ENCODE assay signal across 11 cellular contexts in genomic region chr9:114004221-114004716, GRCh38.
A peak's percentile ranks its signal among the peaks of the same experiment; 100 is the strongest.
DNase-seq lines count a peak whose midpoint lies in the region; ATAC-seq and TF ChIP-seq lines count a peak whose summit lies in the region.
"Had no signal": no experiment of that assay in that cellular context is flagged by ENCODE, and none has a peak within 500 bp of the region (broad histone marks: within the 10 kb centered on the region; RNA-seq: fewer than 3 reads in every experiment).

No MANE protein-coding gene starts in this region.

- no peak overlapping the region for H3K4me3 Mint-ChIP-seq in activated naive CD8-positive, alpha-beta T cell treated with anti-CD3 and anti-CD28 coated beads, Interleukin-2, amount 10 ng/mL, durations not matched to agents 7 days and 5 days
- H3K4me3 Mint-ChIP-seq in activated naive CD8-positive, alpha-beta T cell treated with anti-CD3 and anti-CD28 coated beads, Interleukin-2, amount 50 U/mL, for 24 hours: no peak overlapping the region
- H3K4me3 Mint-ChIP-seq in neural progenitor cell: no peak overlapping the region
- H3K4me3 Mint-ChIP-seq: activated T-helper 17 cell treated with anti-CD3 and anti-CD28 coated beads, Interleukin-2, amount 50 U/mL, for 72 hours had no signal

- H3K79me2 ChIP-seq in neural progenitor cell (ENCODE audit: low read depth): no peaks in the 10 kb centered on the region

- no peaks in the 10 kb centered on the region for H4K20me1 ChIP-seq in neural progenitor cell (ENCODE audit: low read depth)

- TF ChIP-seq CTCF in neural progenitor cell (IDR thresholded peaks at IDR 0.05): no peak

- POLR2A ChIA-PET in activated naive CD8-positive, alpha-beta T cell treated with anti-CD3 and anti-CD28 coated beads, Interleukin-2, amount 10 ng/mL, durations not matched to agents 7 days and 5 days (lab: Charles Lee): no interaction called here

- no peak overlapping the region for H2AFZ ChIP-seq in neural progenitor cell (replicated peaks)

- H3F3A ChIP-seq in neural progenitor cell (ENCODE audit: low read depth): no peaks in the 10 kb centered on the region

- no peaks in the 10 kb centered on the region for H3K9me3 Mint-ChIP-seq in activated naive CD8-positive, alpha-beta T cell treated with anti-CD3 and anti-CD28 coated beads, Interleukin-2, amount 10 ng/mL, durations not matched to agents 7 days and 5 days
- H3K9me3 Mint-ChIP-seq in activated naive CD8-positive, alpha-beta T cell treated with anti-CD3 and anti-CD28 coated beads, Interleukin-2, amount 50 U/mL, for 24 hours: no peaks in the 10 kb centered on the region
- no peaks in the 10 kb centered on the region for H3K9me3 Mint-ChIP-seq in neural progenitor cell
- H3K9me3 Mint-ChIP-seq: activated T-helper 17 cell treated with anti-CD3 and anti-CD28 coated beads, Interleukin-2, amount 50 U/mL, for 72 hours had no signal

- no peaks in the 10 kb centered on the region for H3K9me3 ChIP-seq in neural progenitor cell (ENCODE audit: low read depth)

- H3K27me3 ChIP-seq in neural progenitor cell: no peaks in the 10 kb centered on the region

- no peak overlapping the region for H3K4me3 ChIP-seq in neural progenitor cell

- no peaks in the 10 kb centered on the region for H3K36me3 ChIP-seq in neural progenitor cell

- H3K27ac Mint-ChIP-seq in activated naive CD8-positive, alpha-beta T cell treated with anti-CD3 and anti-CD28 coated beads, Interleukin-2, amount 10 ng/mL, durations not matched to agents 7 days and 5 days: no peak overlapping the region
- H3K27ac Mint-ChIP-seq in activated naive CD8-positive, alpha-beta T cell treated with anti-CD3 and anti-CD28 coated beads, Interleukin-2, amount 50 U/mL, for 24 hours: no peak overlapping the region
- no peak overlapping the region for H3K27ac Mint-ChIP-seq in neural progenitor cell
- H3K27ac Mint-ChIP-seq: activated T-helper 17 cell treated with anti-CD3 and anti-CD28 coated beads, Interleukin-2, amount 50 U/mL, for 72 hours had no signal

- no peak overlapping the region for H3K9ac ChIP-seq in neural progenitor cell

- H3K4me1 Mint-ChIP-seq in activated naive CD8-positive, alpha-beta T cell treated with anti-CD3 and anti-CD28 coated beads, Interleukin-2, amount 10 ng/mL, durations not matched to agents 7 days and 5 days: no peaks in the 10 kb centered on the region
- H3K4me1 Mint-ChIP-seq in activated naive CD8-positive, alpha-beta T cell treated with anti-CD3 and anti-CD28 coated beads, Interleukin-2, amount 50 U/mL, for 24 hours: no peaks in the 10 kb centered on the region
- H3K4me1 Mint-ChIP-seq in neural progenitor cell: no peaks in the 10 kb centered on the region
- H3K4me1 Mint-ChIP-seq: activated T-helper 17 cell treated with anti-CD3 and anti-CD28 coated beads, Interleukin-2, amount 50 U/mL, for 72 hours had no signal

- no peak for ATAC-seq in activated naive CD8-positive, alpha-beta T cell treated with anti-CD3 and anti-CD28 coated beads, Interleukin-2, amount 10 ng/mL, durations not matched to agents 7 days and 5 days (ENCODE audit: low read depth)
- ATAC-seq in activated naive CD8-positive, alpha-beta T cell treated with anti-CD3 and anti-CD28 coated beads, Interleukin-2, amount 50 U/mL, for 24 hours: no peak
- no peak for ATAC-seq in HG03521 (IDR thresholded peaks at IDR 0.05; ENCODE audit: unreplicated experiment)
- ATAC-seq: activated T-helper 17 cell treated with anti-CD3 and anti-CD28 coated beads, Interleukin-2, amount 50 U/mL, for 72 hours had no signal

- DNase-seq in activated naive CD8-positive, alpha-beta T cell treated with anti-CD3 and anti-CD28 coated beads, Interleukin-2, amount 10 ng/mL, durations not matched to agents 7 days and 5 days: peak; percentile 3
- no peak for DNase-seq in activated naive CD8-positive, alpha-beta T cell treated with anti-CD3 and anti-CD28 coated beads, Interleukin-2, amount 50 U/mL, for 24 hours
- DNase-seq in ecto neural progenitor cell (ENCODE audit: low spot score) (peak; percentile 22), lung microvascular endothelial cell (ENCODE audit: low read depth in 2 of 2) (peak; percentile 78 to 88), ureter (ENCODE audit: low spot score) (peak; percentile 47), neural progenitor cell (ENCODE audit: low spot score) (no peak), A172 (ENCODE audit: low spot score) (no peak)
- DNase-seq: NCI-H2081, SW 1271 had no signal

- H3K4me2 ChIP-seq in neural progenitor cell: no peak overlapping the region

- no peaks in the 10 kb centered on the region for H3K36me3 Mint-ChIP-seq in activated naive CD8-positive, alpha-beta T cell treated with anti-CD3 and anti-CD28 coated beads, Interleukin-2, amount 10 ng/mL, durations not matched to agents 7 days and 5 days
- no peaks in the 10 kb centered on the region for H3K36me3 Mint-ChIP-seq in activated naive CD8-positive, alpha-beta T cell treated with anti-CD3 and anti-CD28 coated beads, Interleukin-2, amount 50 U/mL, for 24 hours (ENCODE audit: low read depth)
- peaks cover 25% of the 10 kb centered on the region for H3K36me3 Mint-ChIP-seq in neural progenitor cell

- no peaks in the 10 kb centered on the region for H3K27me3 Mint-ChIP-seq in activated naive CD8-positive, alpha-beta T cell treated with anti-CD3 and anti-CD28 coated beads, Interleukin-2, amount 10 ng/mL, durations not matched to agents 7 days and 5 days
- no peaks in the 10 kb centered on the region for H3K27me3 Mint-ChIP-seq in activated naive CD8-positive, alpha-beta T cell treated with anti-CD3 and anti-CD28 coated beads, Interleukin-2, amount 50 U/mL, for 24 hours
- H3K27me3 Mint-ChIP-seq in neural progenitor cell (ENCODE audit: insufficient read depth, low read depth): peaks cover 2% of the 10 kb centered on the region
- H3K27me3 Mint-ChIP-seq: activated T-helper 17 cell treated with anti-CD3 and anti-CD28 coated beads, Interleukin-2, amount 50 U/mL, for 72 hours had no signal

- H3K27ac ChIP-seq in neural progenitor cell: no peak overlapping the region

- H3K4me1 ChIP-seq in neural progenitor cell: no peaks in the 10 kb centered on the region

Comparison
In these comparisons a context has a peak if more than half of its experiments do, and no peak if none do; other contexts are left out.
1. DNase-seq: peak in activated naive CD8-positive, alpha-beta T cell treated with anti-CD3 and anti-CD28 coated beads, Interleukin-2, amount 10 ng/mL, durations not matched to agents 7 days and 5 days (single experiment), ecto neural progenitor cell (single experiment), lung microvascular endothelial cell (2 of 2) and ureter (single experiment); none in activated naive CD8-positive, alpha-beta T cell treated with anti-CD3 and anti-CD28 coated beads, Interleukin-2, amount 50 U/mL, for 24 hours (single experiment), neural progenitor cell (single experiment) and A172 (single experiment).